In genomic region chr13:99498304-99499161, GRCh38 we compare ENCODE assay signal across 8 cellular contexts. TPM values are rescaled to one million over a fixed set of nuclear protein-coding genes. Genes with fewer than 3 reads are reported as not detected.
DNase-seq lines count a peak whose midpoint lies in the region; ATAC-seq and TF ChIP-seq lines count a peak whose summit lies in the region.

No MANE protein-coding gene starts in this region.

- peaks cover 8% of the 10 kb centered on the region for H3K27me3 Mint-ChIP-seq in IgD-negative memory B cell

- DNase-seq in DMS 273 treated with DMSO at 0.1 percent for 48 hours (lab: John Stamatoyannopoulos, UW) (peak; percentile 90), OCI-M2 (lab: John Stamatoyannopoulos, UW; ENCODE audit: unreplicated experiment) (peak; percentile 75), erythroblast (lab: John Stamatoyannopoulos, UW) (peak; percentile 95 to 96), mucosa of gallbladder (ENCODE audit: low spot score) (peak; percentile 98)
- DNase-seq in activated T-cell treated with anti-CD3 and anti-CD28 coated beads, Interleukin-2, amount 50 U/mL, for 1 hour: peak; percentile 96
- peak; percentile 95 for DNase-seq in stimulated activated CD8-positive, alpha-beta memory T cell treated with anti-CD3 and anti-CD28 coated beads, Interleukin-4, amount 100 ng/mL, for 24 hours (ENCODE audit: low read depth)

- TF ChIP-seq POLR2A in erythroblast (IDR thresholded peaks at IDR 0.05; ENCODE audit: low read length): peak; percentile 70

- H3K36me3 Mint-ChIP-seq in IgD-negative memory B cell: peaks cover 5% of the 10 kb centered on the region

- peaks cover 35 to 52% (median 48%) of the 10 kb centered on the region in 3 donors for H3K4me1 Mint-ChIP-seq in IgD-negative memory B cell

- ATAC-seq in GM21528 (IDR thresholded peaks at IDR 0.05; ENCODE audit: low FRiP score, unreplicated experiment): peak; percentile 44

- H3K9me3 Mint-ChIP-seq in IgD-negative memory B cell: peaks cover 0 to 2% (median 0%) of the 10 kb centered on the region in 3 donors

- H3K27ac Mint-ChIP-seq in IgD-negative memory B cell: peak overlapping the region; percentile 89 to 99 (median 96)

- H3K4me3 Mint-ChIP-seq in IgD-negative memory B cell: peak overlapping the region; percentile 83 to 94 (median 94)

RNA-seq across cellular contexts. Expression of gene TM9SF2, which starts 2.7 kb away (rescaled TPM):
- polyA plus RNA-seq in IgD-negative memory B cell: 85.9 TPM
- total RNA-seq in mucosa of gallbladder: 158 TPM

Comparison
In these comparisons a context has a peak if more than half of its experiments do, and no peak if none do; other contexts are left out.
1. Peak in every context shown above with its lines: DNase-seq and ATAC-seq.